12 cellular contexts compared by ENCODE assay signal in genomic region chr16:2476345-2476720, GRCh38. TPM values are rescaled to one million over a fixed set of nuclear protein-coding genes. Genes with fewer than 3 reads are reported as not detected.
A peak's percentile ranks its signal among the peaks of the same experiment; 100 is the strongest.
DNase-seq lines count a peak whose midpoint lies in the region; ATAC-seq and TF ChIP-seq lines count a peak whose summit lies in the region.
"Had no signal": no experiment of that assay in that cellular context is flagged by ENCODE, and none has a peak within 500 bp of the region (broad histone marks: within the 10 kb centered on the region; RNA-seq: fewer than 3 reads in every experiment).

No MANE protein-coding gene starts in this region.

- peaks cover 13% of the 10 kb centered on the region; the same call in 1 of the 2 replicates for H4K20me1 ChIP-seq in PC-9 (ENCODE audit: insufficient read depth)

- no peak for DNase-seq in activated naive CD4-positive, alpha-beta T cell treated with anti-CD3 and anti-CD28 coated beads for 36 hours
- no peak for DNase-seq in activated naive CD4-positive, alpha-beta T cell (lab: John Stamatoyannopoulos, UW)
- no peak for DNase-seq in PC-9
- DNase-seq in endothelial cell (ENCODE audit: low spot score), result no peak
- no peak for DNase-seq in stimulated activated naive B cell treated with anti-CD40 and anti-IgM and Interleukin-4, amounts not matched to agents 10 μg/mL and 1 μg/mL and 100 μg/mL, for 72 hours
- DNase-seq in NCI-H510A (lab: John Stamatoyannopoulos, UW), result no peak
- DNase-seq in SW480 (ENCODE audit: low spot score), result no peak
- DNase-seq: mesendoderm, NCI-H1694 treated with DMSO at 0.1 percent for 48 hours had no signal

- H3K9me2 ChIP-seq in PC-9 (ENCODE audit: insufficient read depth), result no peaks in the 10 kb centered on the region

- intact Hi-C loops in activated naive CD4-positive, alpha-beta T cell treated with anti-CD3 and anti-CD28 coated beads for 36 hours (cut with micrococcal nuclease), result no loop called here
- intact Hi-C loops in PC-9 (cut with micrococcal nuclease; ENCODE audit: unreplicated experiment), result no loop called here

- BruUV-seq in PC-9 (replicated peaks; lab: Mats Ljungman, UMichigan), result TSS peak; percentile 33

- peaks cover 10% of the 10 kb centered on the region for H3K27me3 Mint-ChIP-seq in activated naive CD4-positive, alpha-beta T cell treated with anti-CD3 and anti-CD28 coated beads for 36 hours (ENCODE audit: low read depth)
- H3K27me3 Mint-ChIP-seq in endothelial cell (ENCODE audit: unreplicated experiment), result peaks cover 30% of the 10 kb centered on the region
- H3K27me3 Mint-ChIP-seq in stimulated activated naive B cell treated with anti-CD40 and anti-IgM and Interleukin-4, amounts not matched to agents 10 μg/mL and 1 μg/mL and 100 μg/mL, for 72 hours, result peaks cover 7 to 9% of the 10 kb centered on the region in 2 donors

- H3K4me3 Mint-ChIP-seq in activated naive CD4-positive, alpha-beta T cell treated with anti-CD3 and anti-CD28 coated beads for 36 hours, result peak overlapping the region; percentile 49
- peak overlapping the region; percentile 86 for H3K4me3 Mint-ChIP-seq in endothelial cell (ENCODE audit: unreplicated experiment)
- peak overlapping the region; percentile 57 to 58 for H3K4me3 Mint-ChIP-seq in stimulated activated naive B cell treated with anti-CD40 and anti-IgM and Interleukin-4, amounts not matched to agents 10 μg/mL and 1 μg/mL and 100 μg/mL, for 72 hours

- peaks cover 13% of the 10 kb centered on the region for H3K79me2 ChIP-seq in PC-9 (ENCODE audit: low read depth)

- peaks cover 13% of the 10 kb centered on the region; the same call in 1 of the 2 replicates for H3K4me1 ChIP-seq in PC-9 (replicated peaks; ENCODE audit: insufficient read depth)

- no peaks in the 10 kb centered on the region for H3K27me3 ChIP-seq in PC-9 (ENCODE audit: insufficient read depth, low read depth)

- H3K9me3 Mint-ChIP-seq in activated naive CD4-positive, alpha-beta T cell treated with anti-CD3 and anti-CD28 coated beads for 36 hours, result no peaks in the 10 kb centered on the region
- no peaks in the 10 kb centered on the region for H3K9me3 Mint-ChIP-seq in endothelial cell (ENCODE audit: unreplicated experiment)
- no peaks in the 10 kb centered on the region for H3K9me3 Mint-ChIP-seq in stimulated activated naive B cell treated with anti-CD40 and anti-IgM and Interleukin-4, amounts not matched to agents 10 μg/mL and 1 μg/mL and 100 μg/mL, for 72 hours

- no peak for ATAC-seq in stimulated activated naive B cell treated with anti-CD40 and anti-IgM and Interleukin-4, amounts not matched to agents 10 μg/mL and 1 μg/mL and 100 μg/mL, for 72 hours (replicated peaks)
- no peak for ATAC-seq in GM19467 (IDR thresholded peaks at IDR 0.05; ENCODE audit: unreplicated experiment)

- peak overlapping the region; percentile 62; the same call in 1 of the 2 replicates for H3K4me3 ChIP-seq in PC-9

- POLR2A ChIA-PET in PC-9 (lab: Charles Lee; ENCODE audit: unreplicated experiment), result no interaction called here

- peaks cover 14% of the 10 kb centered on the region for H3K4me1 Mint-ChIP-seq in activated naive CD4-positive, alpha-beta T cell treated with anti-CD3 and anti-CD28 coated beads for 36 hours (ENCODE audit: low read depth)
- H3K4me1 Mint-ChIP-seq in endothelial cell (ENCODE audit: unreplicated experiment), result peaks cover 4% of the 10 kb centered on the region
- H3K4me1 Mint-ChIP-seq in stimulated activated naive B cell treated with anti-CD40 and anti-IgM and Interleukin-4, amounts not matched to agents 10 μg/mL and 1 μg/mL and 100 μg/mL, for 72 hours, result peaks cover 15 to 26% of the 10 kb centered on the region in 2 donors

- no peak for TF ChIP-seq CTCF in PC-9 (conservative IDR thresholded peaks at IDR 0.05)
- TF ChIP-seq CTCF in endothelial cell (IDR thresholded peaks at IDR 0.05; ENCODE audit: unreplicated experiment), result no peak

- no peak overlapping the region for H2AFZ ChIP-seq in PC-9

- H3F3A ChIP-seq in PC-9 (ENCODE audit: insufficient read depth, low read depth), result peaks cover 17% of the 10 kb centered on the region; the same call in 1 of the 2 replicates

- no peak overlapping the region for H3K27ac ChIP-seq in PC-9

- no peaks in the 10 kb centered on the region for H3K36me3 ChIP-seq in PC-9 (ENCODE audit: low read depth)

- CTCF ChIA-PET in activated naive CD4-positive, alpha-beta T cell treated with anti-CD3 and anti-CD28 coated beads for 36 hours (lab: Charles Lee), result no interaction called here
- CTCF ChIA-PET in PC-9 (lab: Charles Lee), result no interaction called here

- H3K36me3 Mint-ChIP-seq in activated naive CD4-positive, alpha-beta T cell treated with anti-CD3 and anti-CD28 coated beads for 36 hours (ENCODE audit: low read depth), result no peaks in the 10 kb centered on the region
- H3K36me3 Mint-ChIP-seq in endothelial cell (ENCODE audit: low read depth, unreplicated experiment), result no peaks in the 10 kb centered on the region
- H3K36me3 Mint-ChIP-seq in stimulated activated naive B cell treated with anti-CD40 and anti-IgM and Interleukin-4, amounts not matched to agents 10 μg/mL and 1 μg/mL and 100 μg/mL, for 72 hours, result peaks cover 5 to 21% of the 10 kb centered on the region in 2 donors

- H3K27ac Mint-ChIP-seq in activated naive CD4-positive, alpha-beta T cell treated with anti-CD3 and anti-CD28 coated beads for 36 hours, result no peak overlapping the region
- no peak overlapping the region for H3K27ac Mint-ChIP-seq in endothelial cell (ENCODE audit: unreplicated experiment)
- H3K27ac Mint-ChIP-seq in stimulated activated naive B cell treated with anti-CD40 and anti-IgM and Interleukin-4, amounts not matched to agents 10 μg/mL and 1 μg/mL and 100 μg/mL, for 72 hours, result no peak overlapping the region

- no peaks in the 10 kb centered on the region for H3K9me3 ChIP-seq in PC-9 (ENCODE audit: insufficient read depth, low read depth)
- H3K9me3 ChIP-seq: spleen had no signal

- H3K4me2 ChIP-seq in PC-9, result peak overlapping the region; percentile 78

RNA-seq across cellular contexts. Expression of gene TBC1D24, which starts 1.4 kb away (rescaled TPM):
- 1 to 10 TPM; 8.1 to 8.6 TPM for total RNA-seq in activated naive CD4-positive, alpha-beta T cell treated with anti-CD3 and anti-CD28 coated beads for 36 hours
- total RNA-seq in PC-9 (2021) (30.0 and 34.2 TPM in 2 replicates), endothelial cell (ENCODE audit: unreplicated experiment) (17.3 TPM)

RNA-seq across cellular contexts. Expression of gene NTN3, which starts 5.2 kb away (rescaled TPM):
- total RNA-seq in activated naive CD4-positive, alpha-beta T cell treated with anti-CD3 and anti-CD28 coated beads for 36 hours, result not detected
- 0.87 and 0.90 TPM in 2 replicates for total RNA-seq in PC-9 (2021)
- total RNA-seq in endothelial cell (ENCODE audit: unreplicated experiment), result not detected
- total RNA-seq: activated CD8-positive, alpha-beta memory T cell treated with anti-CD3 and anti-CD28 coated beads for 36 hours had no signal

RNA-seq across cellular contexts. Expression of gene TEDC2, which starts 16.4 kb away (rescaled TPM):
- total RNA-seq in activated naive CD4-positive, alpha-beta T cell treated with anti-CD3 and anti-CD28 coated beads for 36 hours, result 10 to 100 TPM; 24.2 to 24.8 TPM
- total RNA-seq in PC-9 (2021) (26.3 and 28.0 TPM in 2 replicates), endothelial cell (ENCODE audit: unreplicated experiment) (9.1 TPM)

RNA-seq across cellular contexts. Expression of gene ATP6V0C, which starts 37.4 kb away (rescaled TPM):
- total RNA-seq in activated naive CD4-positive, alpha-beta T cell treated with anti-CD3 and anti-CD28 coated beads for 36 hours, result 10 to 100 TPM; 81.9 TPM
- total RNA-seq in PC-9 (2021) (205 and 249 TPM in 2 replicates), endothelial cell (ENCODE audit: unreplicated experiment) (157 TPM)

RNA-seq across cellular contexts. Expression of gene AMDHD2, which starts 43.8 kb away (rescaled TPM):
- 10 to 100 TPM; 15.3 to 18.6 TPM for total RNA-seq in activated naive CD4-positive, alpha-beta T cell treated with anti-CD3 and anti-CD28 coated beads for 36 hours
- 47.9 and 61.5 TPM in 2 replicates for total RNA-seq in PC-9 (2021)
- total RNA-seq in endothelial cell (ENCODE audit: unreplicated experiment), result 53.3 TPM
